In genomic region chr2:122018736-122019135, GRCh38 we compare ENCODE assay signal across 23 cellular contexts.
A peak's percentile ranks its signal among the peaks of the same experiment; 100 is the strongest.
DNase-seq lines count a peak whose midpoint lies in the region; ATAC-seq and TF ChIP-seq lines count a peak whose summit lies in the region.
"Had no signal": no experiment of that assay in that cellular context is flagged by ENCODE, and none has a peak within 500 bp of the region (broad histone marks: within the 10 kb centered on the region; RNA-seq: fewer than 3 reads in every experiment).

No MANE protein-coding gene starts in this region.

- H3K36me3 Mint-ChIP-seq in GM23338 (ENCODE audit: low read depth): no peaks in the 10 kb centered on the region; the same call in 2 of the 3 replicates
- peaks cover 2% of the 10 kb centered on the region; the same call in 1 of the 2 replicates for H3K36me3 Mint-ChIP-seq in WTC11
- H3K36me3 Mint-ChIP-seq in osteocyte (ENCODE audit: unreplicated experiment): no peaks in the 10 kb centered on the region
- H3K36me3 Mint-ChIP-seq: CD14-positive monocyte; CD4-positive, alpha-beta memory T cell; CD4-positive, CD25-positive, alpha-beta regulatory T cell; CD8-positive, alpha-beta memory T cell had no signal

- TF ChIP-seq CTCF in GM23338 (conservative IDR thresholded peaks at IDR 0.05; ENCODE audit: low read depth in 2 of 2) (no peak), WTC11 (IDR thresholded peaks at IDR 0.05) (no peak), osteocyte (IDR thresholded peaks at IDR 0.05) (no peak), Peyer's patch (IDR thresholded peaks at IDR 0.05) (no peak)

- ATAC-seq in GM23338: no peak
- no peak for ATAC-seq in WTC11
- ATAC-seq: GM12878 had no signal

- H3K9me3 Mint-ChIP-seq in GM23338: peaks cover 6% of the 10 kb centered on the region; the same call in 2 of the 3 replicates
- H3K9me3 Mint-ChIP-seq in WTC11: peaks cover 14% of the 10 kb centered on the region; the same call in 1 of the 2 replicates
- H3K9me3 Mint-ChIP-seq in osteocyte (ENCODE audit: unreplicated experiment): no peaks in the 10 kb centered on the region

- H3K36me3 ChIP-seq in GM23338 (ENCODE audit: insufficient read depth) (no peaks in the 10 kb centered on the region), Peyer's patch (no peaks in the 10 kb centered on the region)
- H3K36me3 ChIP-seq: BE2C, BLaER1 had no signal

- H3K4me2 ChIP-seq in GM23338: no peak overlapping the region

- H3K27me3 Mint-ChIP-seq in GM23338 (ENCODE audit: insufficient read depth, low read depth, poor library complexity): peaks cover 6% of the 10 kb centered on the region
- H3K27me3 Mint-ChIP-seq in WTC11 (ENCODE audit: low read depth): peaks cover 3% of the 10 kb centered on the region; the same call in 1 of the 2 replicates
- H3K27me3 Mint-ChIP-seq in osteocyte (ENCODE audit: unreplicated experiment): peaks cover 4% of the 10 kb centered on the region
- H3K27me3 Mint-ChIP-seq: CD4-positive, CD25-positive, alpha-beta regulatory T cell had no signal

- H3K79me2 ChIP-seq in GM23338 (replicated peaks; ENCODE audit: insufficient read depth): no peaks in the 10 kb centered on the region

- H3K4me3 Mint-ChIP-seq in GM23338 (no peak overlapping the region), WTC11 (no peak overlapping the region), osteocyte (ENCODE audit: unreplicated experiment) (no peak overlapping the region)
- H3K4me3 Mint-ChIP-seq: CD14-positive monocyte; CD4-positive, alpha-beta memory T cell; CD4-positive, CD25-positive, alpha-beta regulatory T cell; CD8-positive, alpha-beta memory T cell had no signal

- no peaks in the 10 kb centered on the region for H3K27me3 ChIP-seq in GM23338 (ENCODE audit: insufficient read depth)
- H3K27me3 ChIP-seq in Peyer's patch: no peaks in the 10 kb centered on the region
- H3K27me3 ChIP-seq: BE2C, BLaER1 had no signal

- no peaks in the 10 kb centered on the region for H3K9me3 ChIP-seq in Peyer's patch
- H3K9me3 ChIP-seq: BE2C, BLaER1 had no signal

- no peak overlapping the region for H3K27ac ChIP-seq in GM23338 (ENCODE audit: low read depth)
- H3K27ac ChIP-seq in Peyer's patch: no peak overlapping the region
- H3K27ac ChIP-seq: BLaER1 had no signal

- no peaks in the 10 kb centered on the region for H3F3A ChIP-seq in GM23338 (replicated peaks; ENCODE audit: low read depth)

- H3K4me1 ChIP-seq in GM23338 (ENCODE audit: insufficient read depth) (0 out of 2 replicates have a peak, but pooled peaks cover 4% of the 10 kb centered on the region), Peyer's patch (no peaks in the 10 kb centered on the region)
- H3K4me1 ChIP-seq: BE2C had no signal

- no peak for TF ChIP-seq POLR2A in Peyer's patch (IDR thresholded peaks at IDR 0.05)

- peaks cover 7% of the 10 kb centered on the region; the same call in 1 of the 2 replicates for H3K9me2 ChIP-seq in GM23338 (ENCODE audit: insufficient read depth)

- H3K4me1 Mint-ChIP-seq in GM23338 (peaks cover 21% of the 10 kb centered on the region), WTC11 (peaks cover 29% of the 10 kb centered on the region), osteocyte (ENCODE audit: unreplicated experiment) (no peaks in the 10 kb centered on the region)
- H3K4me1 Mint-ChIP-seq: CD14-positive monocyte; CD4-positive, alpha-beta memory T cell; CD8-positive, alpha-beta memory T cell had no signal

- DNase-seq in GM23338 (ENCODE audit: low spot score): no peak
- no peak for DNase-seq in WTC11 (ENCODE audit: low spot score)
- DNase-seq in islet precursor cell: peak; percentile 29
- DNase-seq in osteocyte (ENCODE audit: extremely low spot score, unreplicated experiment): peak; percentile 54
- no peak for DNase-seq in stimulated activated CD4-positive, alpha-beta T cell treated with anti-CD3 and anti-CD28 coated beads, Interleukin-15, amount 100 ng/mL, for 24 hours
- DNase-seq in NCI-H345 treated with DMSO at 0.1 percent for 48 hours (lab: John Stamatoyannopoulos, UW; ENCODE audit: unreplicated experiment): no peak
- DNase-seq in A172 (ENCODE audit: low spot score): no peak
- DNase-seq in Peyer's patch: no peak
- DNase-seq: ACHN; BE2C; CD4-positive, alpha-beta memory T cell; CD4-positive, CD25-positive, alpha-beta regulatory T cell; CD8-positive, alpha-beta memory T cell; COR-L47; DMS 273 treated with DMSO at 0.1 percent for 48 hours; DMS153; DMS79; DND-41; EL; GDM1 had no signal

- CTCF ChIA-PET in WTC11 (lab: Charles Lee): no interaction called here

- POLR2A ChIA-PET in WTC11 (lab: Charles Lee): no interaction called here

- H3K27ac Mint-ChIP-seq in GM23338 (no peak overlapping the region), WTC11 (no peak overlapping the region), osteocyte (ENCODE audit: unreplicated experiment) (no peak overlapping the region)
- H3K27ac Mint-ChIP-seq: CD14-positive monocyte; CD4-positive, alpha-beta memory T cell; CD4-positive, CD25-positive, alpha-beta regulatory T cell; CD8-positive, alpha-beta memory T cell had no signal

- H3K4me3 ChIP-seq in GM23338: no peak overlapping the region
- H3K4me3 ChIP-seq in Peyer's patch: no peak overlapping the region
- H3K4me3 ChIP-seq: BLaER1, GM12878 had no signal

- H2AFZ ChIP-seq in GM23338: peak overlapping the region; percentile 66

- no peaks in the 10 kb centered on the region for H4K20me1 ChIP-seq in GM23338 (replicated peaks; ENCODE audit: insufficient read depth)
- H4K20me1 ChIP-seq: BLaER1 had no signal

TF ChIP-seq in GM23338, 12 proteins besides CTCF, POLR2A, EP300 and RAD21 (continues in another document):
- TF ChIP-seq CREB1 (CRISPR knock-in tag; IDR thresholded peaks at IDR 0.05; ENCODE audit: low read depth): no peak
- TF ChIP-seq STAT1 (IDR thresholded peaks at IDR 0.05; ENCODE audit: unreplicated experiment): no peak

TF ChIP-seq in WTC11, 78 proteins besides CTCF, POLR2A, EP300 and RAD21:
- TF ChIP-seq ETV6 (CRISPR knock-in tag; IDR thresholded peaks at IDR 0.05) (0 out of 2 replicates have a peak, but pooled peaks have one; percentile 11), NFYB (CRISPR knock-in tag; conservative IDR thresholded peaks at IDR 0.05; ENCODE audit: low read depth) (no peak)

Comparison
In these comparisons a context has a peak if more than half of its experiments do, and no peak if none do; other contexts are left out.
1. DNase-seq: peak in islet precursor cell (single experiment) and osteocyte (single experiment); none in GM23338 (single experiment), WTC11 (single experiment), stimulated activated CD4-positive, alpha-beta T cell treated with anti-CD3 and anti-CD28 coated beads, Interleukin-15, amount 100 ng/mL, for 24 hours (single experiment), NCI-H345 treated with DMSO at 0.1 percent for 48 hours (single experiment), A172 (single experiment) and Peyer's patch (0 of 3).